ENCODE assay signal across 8 cellular contexts in the genomic region with DNA sequence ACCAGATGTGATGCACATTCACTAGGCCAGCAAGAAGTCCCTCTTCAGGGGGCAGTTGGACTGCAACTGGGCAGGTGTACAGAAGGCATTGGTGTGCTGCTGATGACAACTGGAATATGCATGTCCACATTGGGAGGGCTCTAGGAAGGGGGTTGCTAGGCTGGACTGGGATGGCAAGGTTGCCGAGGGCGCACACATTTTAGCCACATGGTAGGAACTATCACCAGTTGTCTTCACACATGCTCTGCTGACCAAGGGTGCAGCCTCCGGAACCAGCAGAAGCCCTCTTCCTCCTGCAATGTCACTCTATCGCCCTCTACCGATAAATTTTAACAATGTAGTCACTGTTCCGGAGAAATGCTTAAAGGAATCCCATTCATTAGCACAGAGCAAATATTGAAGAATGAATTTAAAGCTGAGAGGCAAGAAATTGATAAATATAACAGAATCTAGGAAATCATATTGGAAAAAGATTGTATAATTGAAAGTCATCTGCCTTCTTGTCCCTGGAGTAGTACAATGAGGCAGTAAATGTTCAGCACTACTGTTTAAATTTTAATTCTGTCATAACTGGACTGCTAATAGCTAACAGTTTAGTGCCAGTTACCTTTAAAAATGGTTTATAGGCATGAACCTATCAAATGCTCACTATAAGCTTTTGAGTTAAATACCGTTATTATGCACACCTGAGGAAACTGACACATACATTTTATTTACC. TPM values are rescaled to one million over a fixed set of nuclear protein-coding genes. Genes with fewer than 3 reads are reported as not detected.
A peak's percentile ranks its signal among the peaks of the same experiment; 100 is the strongest.
DNase-seq lines count a peak whose midpoint lies in the region; ATAC-seq and TF ChIP-seq lines count a peak whose summit lies in the region.

No MANE protein-coding gene starts in this region.

- no peaks in the 10 kb centered on the region for H3K27me3 Mint-ChIP-seq in neural crest cell (ENCODE audit: low read depth)

- H3K4me3 ChIP-seq in fibroblast of pulmonary artery (replicated peaks; ENCODE audit: low read depth, low read length), result no peak overlapping the region

- H3K9me3 Mint-ChIP-seq in neural crest cell, result no peaks in the 10 kb centered on the region

- peak; percentile 83 for ATAC-seq in HG03469 (IDR thresholded peaks at IDR 0.05; ENCODE audit: unreplicated experiment)

- peak; percentile 56 for TF ChIP-seq CTCF in GM20000 (IDR thresholded peaks at IDR 0.05; ENCODE audit: extremely low read depth, missing control alignments)
- TF ChIP-seq CTCF in fibroblast of pulmonary artery (IDR thresholded peaks at IDR 0.05; ENCODE audit: low read length, missing control alignments), result peak; percentile 82
- peak; percentile 82 for TF ChIP-seq CTCF in neural crest cell (conservative IDR thresholded peaks at IDR 0.05)

- no peak overlapping the region for H3K27ac Mint-ChIP-seq in neural crest cell (ENCODE audit: unreplicated experiment)

- H3K4me3 Mint-ChIP-seq in neural crest cell, result no peak overlapping the region

- H3K4me1 Mint-ChIP-seq in neural crest cell, result peaks cover 5% of the 10 kb centered on the region

- DNase-seq in EL (peak; percentile 68), GM20000 (ENCODE audit: low spot score) (peak; percentile 70), NCI-H69 (lab: John Stamatoyannopoulos, UW) (peak; percentile 75), fibroblast of pulmonary artery (ENCODE audit: low read depth) (peak; percentile 82), neural crest cell (ENCODE audit: low read depth, low spot score) (peak; percentile 24), occipital lobe (lab: John Stamatoyannopoulos, UW) (no peak)
- peak; percentile 28 to 31 for DNase-seq in activated CD4-positive, alpha-beta T cell treated with anti-CD3 and anti-CD28 coated beads, Interleukin-2, amount 50 U/mL, for 48 hours

- no peaks in the 10 kb centered on the region for H3K36me3 Mint-ChIP-seq in neural crest cell (ENCODE audit: low read depth)

RNA-seq across cellular contexts. Expression of a gene that starts 22.6 kb away (rescaled TPM):
- total RNA-seq in neural crest cell, result 13.6 and 16.4 TPM in 2 replicates
- total RNA-seq in occipital lobe, result 23.9 TPM
